Comparison of ENCODE assay signal across 8 cellular contexts in genomic region chr20:49893242-49894072, GRCh38. TPM values are rescaled to one million over a fixed set of nuclear protein-coding genes. Genes with fewer than 3 reads are reported as not detected.
A peak's percentile ranks its signal among the peaks of the same experiment; 100 is the strongest.
DNase-seq lines count a peak whose midpoint lies in the region; ATAC-seq and TF ChIP-seq lines count a peak whose summit lies in the region.

No MANE protein-coding gene starts in this region.

- in situ Hi-C loops in GM23248 (cut with MboI) = no loop called here

- H3K4me3 ChIP-seq in GM23248 (no peak overlapping the region), stomach (no peak overlapping the region)
- no peak overlapping the region for H3K4me3 ChIP-seq in naive thymus-derived CD4-positive, alpha-beta T cell (ENCODE audit: low read length)

- no peaks in the 10 kb centered on the region for H3K79me2 ChIP-seq in GM23248 (ENCODE audit: insufficient read depth)

- no peak for TF ChIP-seq POLR2A in stomach (IDR thresholded peaks at IDR 0.05)

- peak; percentile 93 for ATAC-seq in activated T-helper 17 cell treated with anti-CD3 and anti-CD28 coated beads, Interleukin-2, amount 50 U/mL, for 72 hours (replicated peaks)
- peak; percentile 39 for ATAC-seq in naive thymus-derived CD4-positive, alpha-beta T cell

- no peak for TF ChIP-seq CTCF in stomach (IDR thresholded peaks at IDR 0.05)

- H3K27me3 Mint-ChIP-seq in activated T-helper 17 cell treated with anti-CD3 and anti-CD28 coated beads, Interleukin-2, amount 50 U/mL, for 72 hours = no peaks in the 10 kb centered on the region
- H3K27me3 Mint-ChIP-seq in naive thymus-derived CD4-positive, alpha-beta T cell = no peaks in the 10 kb centered on the region

- no peak overlapping the region for H3K4me2 ChIP-seq in GM23248 (ENCODE audit: unreplicated experiment)

- 71% methylated on average over 12 of the region's 12 CpGs for whole genome bisulfite sequencing in GM23248 (ENCODE audit: low coverage in 1 of 2, low lambda C conversion rate in 2 of 2, missing lambda C conversion rate in 2 of 2), 2 experiments
- 76 to 80% (median 77%) methylated on average over 12 of the region's 12 CpGs for WGBS in stomach, 5 donors

- H4K20me1 ChIP-seq in GM23248 (ENCODE audit: insufficient read depth) = no peaks in the 10 kb centered on the region

- H3K4me3 Mint-ChIP-seq in activated T-helper 17 cell treated with anti-CD3 and anti-CD28 coated beads, Interleukin-2, amount 50 U/mL, for 72 hours = peak overlapping the region; percentile 75
- H3K4me3 Mint-ChIP-seq in naive thymus-derived CD4-positive, alpha-beta T cell = peak overlapping the region in 1 of 10 donors; percentile 33

- no peaks in the 10 kb centered on the region for H3K27me3 ChIP-seq in GM23248 (replicated peaks; ENCODE audit: insufficient read depth)
- no peaks in the 10 kb centered on the region for H3K27me3 ChIP-seq in naive thymus-derived CD4-positive, alpha-beta T cell (ENCODE audit: control insufficient read depth in 2 of 2, insufficient read depth in 2 of 2, low read length in 2 of 2)
- H3K27me3 ChIP-seq in stomach = no peaks in the 10 kb centered on the region

- POLR2A ChIA-PET in naive thymus-derived CD4-positive, alpha-beta T cell (lab: Charles Lee) = no interaction called here
- POLR2A ChIA-PET in HEK293T (lab: Yijun Ruan, JAX) = no interaction called here

- DNase-seq in AG08395 (ENCODE audit: low spot score) (peak; percentile 83), GM23248 (peak; percentile 63), stomach (no peak), HEK293T (ENCODE audit: extremely low spot score) (no peak), NCI-H446 treated with DMSO at 0.1 percent for 48 hours (lab: John Stamatoyannopoulos, UW) (no peak), NCI-H187 (lab: John Stamatoyannopoulos, UW) (no peak)
- peak in 1 of 9 donors; percentile 33 for DNase-seq in naive thymus-derived CD4-positive, alpha-beta T cell

- H3K9me3 ChIP-seq in GM23248 (ENCODE audit: low read depth) (no peaks in the 10 kb centered on the region), stomach (no peaks in the 10 kb centered on the region)
- no peaks in the 10 kb centered on the region for H3K9me3 ChIP-seq in naive thymus-derived CD4-positive, alpha-beta T cell (ENCODE audit: control insufficient read depth in 2 of 3, low read length in 3 of 3)

- no peak overlapping the region for H2AFZ ChIP-seq in GM23248

- 0 out of 2 replicates have a peak, but pooled peaks cover 9% of the 10 kb centered on the region for H3F3A ChIP-seq in GM23248 (ENCODE audit: insufficient read depth)

- H3K9ac ChIP-seq in GM23248 = no peak overlapping the region

- H3K36me3 ChIP-seq in GM23248 (ENCODE audit: low read depth) (no peaks in the 10 kb centered on the region; the same call in 1 of the 2 replicates), stomach (peaks cover 0 to 9% (median 5%) of the 10 kb centered on the region in 4 donors)
- peaks cover 0 to 4% (median 0%) of the 10 kb centered on the region in 3 experiments for H3K36me3 ChIP-seq in naive thymus-derived CD4-positive, alpha-beta T cell (ENCODE audit: control insufficient read depth in 2 of 3, insufficient read depth in 3 of 3, low read length in 3 of 3)

- H3K4me1 Mint-ChIP-seq in activated T-helper 17 cell treated with anti-CD3 and anti-CD28 coated beads, Interleukin-2, amount 50 U/mL, for 72 hours = peaks cover 26% of the 10 kb centered on the region
- H3K4me1 Mint-ChIP-seq in naive thymus-derived CD4-positive, alpha-beta T cell = peaks cover 4 to 32% (median 9%) of the 10 kb centered on the region in 7 donors

- H3K9me3 Mint-ChIP-seq in activated T-helper 17 cell treated with anti-CD3 and anti-CD28 coated beads, Interleukin-2, amount 50 U/mL, for 72 hours = no peaks in the 10 kb centered on the region
- H3K9me3 Mint-ChIP-seq in naive thymus-derived CD4-positive, alpha-beta T cell = no peaks in the 10 kb centered on the region

- no peak overlapping the region for H3K27ac ChIP-seq in GM23248
- H3K27ac ChIP-seq in naive thymus-derived CD4-positive, alpha-beta T cell (ENCODE audit: low read depth, low read length) = no peak overlapping the region
- H3K27ac ChIP-seq in stomach = peak overlapping the region in 1 of 5 donors; percentile 28

- intact Hi-C loops in naive thymus-derived CD4-positive, alpha-beta T cell (cut with micrococcal nuclease) = no loop called here
- intact Hi-C loops in stomach (cut with DNase I; ENCODE audit: low total_unique reads) = no loop called here

- H3K36me3 Mint-ChIP-seq in activated T-helper 17 cell treated with anti-CD3 and anti-CD28 coated beads, Interleukin-2, amount 50 U/mL, for 72 hours (ENCODE audit: low read depth) = peaks cover 20% of the 10 kb centered on the region
- peaks cover 0 to 10% (median 1%) of the 10 kb centered on the region in 5 donors for H3K36me3 Mint-ChIP-seq in naive thymus-derived CD4-positive, alpha-beta T cell

- H3K4me1 ChIP-seq in GM23248 (ENCODE audit: insufficient read depth) = peaks cover 8% of the 10 kb centered on the region; the same call in 1 of the 2 replicates
- H3K4me1 ChIP-seq in naive thymus-derived CD4-positive, alpha-beta T cell (ENCODE audit: control insufficient read depth in 2 of 2, insufficient read depth in 2 of 2, low read length in 2 of 2) = peaks cover 0 to 7% of the 10 kb centered on the region in 2 donors
- peaks cover 28 to 72% (median 49%) of the 10 kb centered on the region in 4 donors for H3K4me1 ChIP-seq in stomach

- peak overlapping the region; percentile 93 for H3K27ac Mint-ChIP-seq in activated T-helper 17 cell treated with anti-CD3 and anti-CD28 coated beads, Interleukin-2, amount 50 U/mL, for 72 hours
- peak overlapping the region in 4 of 9 donors; percentile 13 to 60 (median 18) for H3K27ac Mint-ChIP-seq in naive thymus-derived CD4-positive, alpha-beta T cell

- CTCF ChIA-PET in naive thymus-derived CD4-positive, alpha-beta T cell (lab: Charles Lee) = interaction anchor here (1.1 kb wide), 1 partner anchor 35 kb away, joined by 3 read pairs; no protein-coding TSS in a partner anchor
- CTCF ChIA-PET in HEK293T (lab: Yijun Ruan, JAX) = interaction anchor here (0.7 to 1.7 kb wide), 4 partner anchors 9 to 573 kb away, joined by 3 to 4 read pairs (median 4); no protein-coding TSS in a partner anchor

- H3K9me2 ChIP-seq in GM23248 (ENCODE audit: insufficient read depth) = no peaks in the 10 kb centered on the region

- no peak for TF ChIP-seq EP300 in stomach (IDR thresholded peaks at IDR 0.05)

TF ChIP-seq in HEK293T, 16 proteins besides CTCF, POLR2A, EP300 and RAD21:
- TF ChIP-seq NFRKB (IDR thresholded peaks at IDR 0.05) = no peak
- no peak for TF ChIP-seq FOXM1 (IDR thresholded peaks at IDR 0.05; ENCODE audit: borderline replicate concordance)
- no peak for TF ChIP-seq PKNOX1 (IDR thresholded peaks at IDR 0.05)
- TF ChIP-seq FOXA1 (IDR thresholded peaks at IDR 0.05) = no peak
- no peak for TF ChIP-seq SUZ12 (IDR thresholded peaks at IDR 0.05)
- TF ChIP-seq LEF1 (IDR thresholded peaks at IDR 0.05; ENCODE audit: borderline replicate concordance) = no peak
- TF ChIP-seq TARDBP (IDR thresholded peaks at IDR 0.05) = no peak
- no peak for TF ChIP-seq HDGF (IDR thresholded peaks at IDR 0.05; ENCODE audit: borderline replicate concordance)
- no peak for TF ChIP-seq SP1 (IDR thresholded peaks at IDR 0.05)
- TF ChIP-seq CTBP1 (IDR thresholded peaks at IDR 0.05; ENCODE audit: borderline replicate concordance) = no peak
- no peak for TF ChIP-seq FOXK2 (IDR thresholded peaks at IDR 0.05)
- TF ChIP-seq L3MBTL2 (conservative IDR thresholded peaks at IDR 0.05) = no peak
- no peak for TF ChIP-seq ZNF384 (IDR thresholded peaks at IDR 0.05)
- TF ChIP-seq ELF4 (IDR thresholded peaks at IDR 0.05) = no peak
- no peak for TF ChIP-seq BHLHE40 (IDR thresholded peaks at IDR 0.05; ENCODE audit: borderline replicate concordance)
- TF ChIP-seq ARNT (IDR thresholded peaks at IDR 0.05) = no peak

RNA-seq across cellular contexts. Expression of gene SPATA2, which starts 21.9 kb away (rescaled TPM):
- 3.1 and 4.8 TPM in 2 replicates for total RNA-seq in GM23248 (2014; rRNA removed; shearing (Covaris generic))
- polyA plus RNA-seq in GM23248 (2016; fragmentation: Nextera tagmentation; extraction: Ambion mirVana) (4.2 and 4.6 TPM in 2 replicates), stomach (1 to 10 TPM; 2.6 to 5.8 (median 3.9) TPM)
- total RNA-seq in activated T-helper 17 cell treated with anti-CD3 and anti-CD28 coated beads, Interleukin-2, amount 50 U/mL, for 72 hours = 10 to 100 TPM in 1 of 2 donors, 1 to 10 TPM in 1; 5.5 to 10.3 TPM
- 10 to 100 TPM in 2 of 5 experiments, 1 to 10 TPM in 3; 9.0 to 18.4 (median 10.0) TPM for total RNA-seq in naive thymus-derived CD4-positive, alpha-beta T cell
- 1 to 10 TPM; 2.7 to 7.4 TPM for polyA plus RNA-seq in naive thymus-derived CD4-positive, alpha-beta T cell
- total RNA-seq in stomach = 10 to 100 TPM in 1 of 5 donors, 1 to 10 TPM in 4; 3.1 to 14.3 (median 7.6) TPM

RNA-seq across cellular contexts. Expression of gene RNF114, which starts 42.7 kb away (rescaled TPM):
- 69.6 and 96.0 TPM in 2 replicates for total RNA-seq in GM23248 (2014; rRNA removed; shearing (Covaris generic))
- polyA plus RNA-seq in GM23248 (2016; fragmentation: Nextera tagmentation; extraction: Ambion mirVana) (70.4 and 72.7 TPM in 2 replicates), stomach (10 to 100 TPM; 32.8 to 57.0 (median 41.7) TPM)
- 10 to 100 TPM; 59.8 to 65.0 TPM for total RNA-seq in activated T-helper 17 cell treated with anti-CD3 and anti-CD28 coated beads, Interleukin-2, amount 50 U/mL, for 72 hours
- 100 to 1,000 TPM in 3 of 5 experiments, 10 to 100 TPM in 2; 67.1 to 113 (median 101) TPM for total RNA-seq in naive thymus-derived CD4-positive, alpha-beta T cell
- polyA plus RNA-seq in naive thymus-derived CD4-positive, alpha-beta T cell = 100 to 1,000 TPM; 130 to 143 TPM
- total RNA-seq in stomach = 100 to 1,000 TPM in 3 of 5 donors, 10 to 100 TPM in 2; 29.5 to 317 (median 138) TPM

Comparison
In these comparisons a context has a peak if more than half of its experiments do, and no peak if none do; other contexts are left out.
1. DNase-seq: peak in AG08395 (single experiment) and GM23248 (single experiment); none in stomach (single experiment), HEK293T (single experiment), NCI-H446 treated with DMSO at 0.1 percent for 48 hours (single experiment) and NCI-H187 (0 of 2).